ENCODE assay signal across 18 cellular contexts in the genomic region with DNA sequence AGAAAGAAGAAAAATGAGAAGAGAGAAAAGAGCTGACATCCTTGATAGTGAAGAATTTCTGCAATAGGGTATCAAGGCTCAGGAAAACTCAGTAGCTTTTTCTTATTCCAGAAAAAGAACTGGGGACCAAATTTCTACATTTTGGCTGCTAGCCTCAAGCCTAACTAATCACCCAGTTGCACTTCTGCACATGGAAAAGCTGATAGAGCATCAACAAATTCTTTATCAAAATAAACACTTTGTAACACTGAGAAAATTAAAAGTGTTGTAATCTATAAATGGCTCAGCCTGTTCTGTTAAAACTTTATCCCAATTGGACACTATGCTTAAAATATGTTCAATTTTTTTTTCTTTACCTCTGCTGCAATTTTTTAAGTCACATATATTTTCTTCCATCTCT.
A peak's percentile ranks its signal among the peaks of the same experiment; 100 is the strongest.
DNase-seq lines count a peak whose midpoint lies in the region; ATAC-seq and TF ChIP-seq lines count a peak whose summit lies in the region.
"Had no signal": no experiment of that assay in that cellular context is flagged by ENCODE, and none has a peak within 500 bp of the region (broad histone marks: within the 10 kb centered on the region; RNA-seq: fewer than 3 reads in every experiment).

No MANE protein-coding gene starts in this region.

- no peak overlapping the region for H3K27ac ChIP-seq in HEK293 (ENCODE audit: extremely low read depth, low read depth, low read length)
- no peak overlapping the region for H3K27ac ChIP-seq in brain microvascular endothelial cell
- H3K27ac ChIP-seq: 22Rv1, BLaER1, C4-2B had no signal

- no peak for ATAC-seq in GM19463 (IDR thresholded peaks at IDR 0.05; ENCODE audit: unreplicated experiment)
- ATAC-seq: CD8-positive, alpha-beta T cell; GM23338; HCT116 had no signal

- no peaks in the 10 kb centered on the region for H3K27me3 ChIP-seq in adipocyte (replicated peaks; ENCODE audit: control insufficient read depth, insufficient read depth, low read length)
- H3K27me3 ChIP-seq in brain microvascular endothelial cell (replicated peaks), result no peaks in the 10 kb centered on the region
- H3K27me3 ChIP-seq: BLaER1 had no signal

- CTCF ChIA-PET in HEK293 (lab: Yijun Ruan, JAX), result interaction anchor here (0.6 to 1.1 kb wide), 2 partner anchors 11 to 198 kb away, joined by 3 read pairs; no protein-coding TSS in a partner anchor

- no peak overlapping the region for H3K4me3 ChIP-seq in HEK293 (ENCODE audit: low read depth, low read length)
- H3K4me3 ChIP-seq in adipocyte (ENCODE audit: low read length), result no peak overlapping the region
- no peak overlapping the region for H3K4me3 ChIP-seq in brain microvascular endothelial cell (ENCODE audit: low read depth, low read length)
- H3K4me3 ChIP-seq: BLaER1, GM23338 had no signal

- H3K4me1 ChIP-seq in HEK293 (ENCODE audit: control insufficient read depth, insufficient read depth, low read length), result no peaks in the 10 kb centered on the region
- H3K4me1 ChIP-seq in adipocyte (ENCODE audit: control insufficient read depth, insufficient read depth, low read length), result no peaks in the 10 kb centered on the region
- H3K4me1 ChIP-seq: BLaER1, Caco-2 had no signal

- TF ChIP-seq CTCF in HEK293 (tag by site-specific recombination; IDR thresholded peaks at IDR 0.05) (no peak), brain microvascular endothelial cell (IDR thresholded peaks at IDR 0.05; ENCODE audit: low read depth, low read length, missing control alignments) (no peak)

- POLR2A ChIA-PET in HEK293 (lab: Yijun Ruan, JAX), result no interaction called here

- in situ Hi-C loops in brain microvascular endothelial cell (cut with HindIII; ENCODE audit: low pct_ligation_motif_present, low sequenced_read_pairs), result no loop called here

- no peak overlapping the region for H3K9ac ChIP-seq in adipocyte (ENCODE audit: low read length)
- H3K9ac ChIP-seq: BLaER1 had no signal

- H3K36me3 ChIP-seq in HEK293 (ENCODE audit: control insufficient read depth in 2 of 2, insufficient read depth in 1 of 2, low read length in 2 of 2) (no peaks in the 10 kb centered on the region), adipocyte (ENCODE audit: control insufficient read depth, insufficient read depth, low read length, severe bottlenecking) (no peaks in the 10 kb centered on the region), brain microvascular endothelial cell (replicated peaks) (no peaks in the 10 kb centered on the region)
- H3K36me3 ChIP-seq: BLaER1 had no signal

- peak; percentile 52 for TF ChIP-seq POLR2A in erythroblast (IDR thresholded peaks at IDR 0.05; ENCODE audit: low read length)

- peak; percentile 25 for DNase-seq in adipocyte (ENCODE audit: low read depth)
- peak; percentile 76 to 80 for DNase-seq in erythroblast (lab: John Stamatoyannopoulos, UW)
- DNase-seq in brain microvascular endothelial cell, result no peak
- no peak for DNase-seq in stimulated activated CD4-positive, alpha-beta T cell treated with anti-CD3 and anti-CD28 coated beads, Interleukin-12 subunit alpha, Interleukin-12 subunit beta, amount 100 ng/mL, for 4 hours
- DNase-seq: Caco-2; CD4-positive, CD25-positive, alpha-beta regulatory T cell; CD8-positive, alpha-beta T cell; DMS153; DND-41; H9; HFFc6 had no signal

- H3K9me3 ChIP-seq in HEK293 (ENCODE audit: control insufficient read depth, insufficient read depth, low read depth, low read length) (no peaks in the 10 kb centered on the region), adipocyte (ENCODE audit: control insufficient read depth, low read length) (no peaks in the 10 kb centered on the region)
- H3K9me3 ChIP-seq: BLaER1, Caco-2 had no signal

TF ChIP-seq in HEK293, 187 proteins besides CTCF, POLR2A, EP300 and RAD21:
- TF ChIP-seq, protein P1, sequence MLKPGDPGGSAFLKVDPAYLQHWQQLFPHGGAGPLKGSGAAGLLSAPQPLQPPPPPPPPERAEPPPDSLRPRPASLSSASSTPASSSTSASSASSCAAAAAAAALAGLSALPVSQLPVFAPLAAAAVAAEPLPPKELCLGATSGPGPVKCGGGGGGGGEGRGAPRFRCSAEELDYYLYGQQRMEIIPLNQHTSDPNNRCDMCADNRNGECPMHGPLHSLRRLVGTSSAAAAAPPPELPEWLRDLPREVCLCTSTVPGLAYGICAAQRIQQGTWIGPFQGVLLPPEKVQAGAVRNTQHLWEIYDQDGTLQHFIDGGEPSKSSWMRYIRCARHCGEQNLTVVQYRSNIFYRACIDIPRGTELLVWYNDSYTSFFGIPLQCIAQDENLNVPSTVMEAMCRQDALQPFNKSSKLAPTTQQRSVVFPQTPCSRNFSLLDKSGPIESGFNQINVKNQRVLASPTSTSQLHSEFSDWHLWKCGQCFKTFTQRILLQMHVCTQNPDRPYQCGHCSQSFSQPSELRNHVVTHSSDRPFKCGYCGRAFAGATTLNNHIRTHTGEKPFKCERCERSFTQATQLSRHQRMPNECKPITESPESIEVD (tag by site-specific recombination; IDR thresholded peaks at IDR 0.05), result 0 out of 2 replicates have a peak, but pooled peaks have one; percentile 11
- no peak for TF ChIP-seq ZNF558 (tag by site-specific recombination; IDR thresholded peaks at IDR 0.05)

Comparison
In these comparisons a context has a peak if more than half of its experiments do, and no peak if none do; other contexts are left out.
1. DNase-seq: peak in adipocyte (single experiment) and erythroblast (2 of 2); none in brain microvascular endothelial cell (single experiment) and stimulated activated CD4-positive, alpha-beta T cell treated with anti-CD3 and anti-CD28 coated beads, Interleukin-12 subunit alpha, Interleukin-12 subunit beta, amount 100 ng/mL, for 4 hours (single experiment).